In genomic region chr2:42133771-42134195, GRCh38 we compare ENCODE assay signal across 9 cellular contexts. TPM values are rescaled to one million over a fixed set of nuclear protein-coding genes. Genes with fewer than 3 reads are reported as not detected.
DNase-seq lines count a peak whose midpoint lies in the region; ATAC-seq and TF ChIP-seq lines count a peak whose summit lies in the region.
"Had no signal": no experiment of that assay in that cellular context is flagged by ENCODE, and none has a peak within 500 bp of the region (broad histone marks: within the 10 kb centered on the region; RNA-seq: fewer than 3 reads in every experiment).

No MANE protein-coding gene starts in this region.

- intact Hi-C loops in CD4-positive, alpha-beta T cell (cut with DNase I, micrococcal nuclease): loop anchor here (1.0 to 5.0 kb wide), 7 partner anchors 9 to 63 kb away; partner anchors contain the start of gene EML4 (in 1 of the 2)
- intact Hi-C loops in dorsolateral prefrontal cortex (cut with DNase I): no loop called here

- no peak for TF ChIP-seq CTCF in CD4-positive, alpha-beta T cell (IDR thresholded peaks at IDR 0.05)
- TF ChIP-seq CTCF in OCI-LY3 (IDR thresholded peaks at IDR 0.05; ENCODE audit: low read depth, low read length) (no peak), dorsolateral prefrontal cortex (IDR thresholded peaks at IDR 0.05 in 54 of 56, conservative IDR thresholded peaks at IDR 0.05 in 2 of 56; ENCODE audit: low read depth in 1 of 56, partially characterized antibody in 56 of 56) (no peak), parathyroid adenoma (IDR thresholded peaks at IDR 0.05) (no peak)

- no peaks in the 10 kb centered on the region for H3K36me3 ChIP-seq in OCI-LY3 (replicated peaks; ENCODE audit: low read depth, low read length)
- no peaks in the 10 kb centered on the region for H3K36me3 ChIP-seq in parathyroid adenoma (ENCODE audit: control insufficient read depth, insufficient read depth, low read length)
- H3K36me3 ChIP-seq: MG63 had no signal

- peak overlapping the region; percentile 63 for H3K4me3 Mint-ChIP-seq in CD4-positive, alpha-beta T cell

- ATAC-seq in CD4-positive, alpha-beta T cell (ENCODE audit: poor library complexity): no peak
- ATAC-seq in GM18870 (IDR thresholded peaks at IDR 0.05; ENCODE audit: unreplicated experiment) (no peak), HG03439 (IDR thresholded peaks at IDR 0.05; ENCODE audit: unreplicated experiment) (no peak), GM21576 (IDR thresholded peaks at IDR 0.05; ENCODE audit: unreplicated experiment) (no peak)

- H3K27me3 Mint-ChIP-seq in CD4-positive, alpha-beta T cell: no peaks in the 10 kb centered on the region

- DNase-seq in CD4-positive, alpha-beta T cell: no peak
- DNase-seq in dorsolateral prefrontal cortex (no peak), SIG-M5 treated with dmso at 0.1 percent for 504 hours (lab: John Stamatoyannopoulos, UW; ENCODE audit: unreplicated experiment) (no peak)
- DNase-seq: MG63 had no signal

- peak overlapping the region; percentile 68 for H3K4me3 ChIP-seq in OCI-LY3 (ENCODE audit: low read length)
- peak overlapping the region in 28 of 59 donors; percentile 9 to 56 (median 44) for H3K4me3 ChIP-seq in dorsolateral prefrontal cortex
- H3K4me3 ChIP-seq in parathyroid adenoma (ENCODE audit: low read depth, low read length): no peak overlapping the region

- peak overlapping the region; percentile 78 for H3K27ac ChIP-seq in CD4-positive, alpha-beta T cell (ENCODE audit: low read depth, low read length)
- H3K27ac ChIP-seq in OCI-LY3 (ENCODE audit: low read length): no peak overlapping the region
- H3K27ac ChIP-seq in dorsolateral prefrontal cortex: peak overlapping the region in 40 of 59 donors; percentile 0 to 87 (median 69)
- H3K27ac ChIP-seq in parathyroid adenoma: peak overlapping the region; percentile 93

- no peak overlapping the region for H2AFZ ChIP-seq in OCI-LY3 (ENCODE audit: low read depth, low read length)
- peak overlapping the region; percentile 79 for H2AFZ ChIP-seq in parathyroid adenoma

- H3K4me2 ChIP-seq in OCI-LY3 (ENCODE audit: low read length) (peak overlapping the region; percentile 89), parathyroid adenoma (ENCODE audit: low read length) (peak overlapping the region; percentile 57)

- H3K4me1 ChIP-seq in OCI-LY3 (ENCODE audit: low read length) (peaks cover 49% of the 10 kb centered on the region), parathyroid adenoma (peaks cover 75% of the 10 kb centered on the region)

- H3K27me3 ChIP-seq in CD4-positive, alpha-beta T cell (ENCODE audit: control insufficient read depth, insufficient read depth, low read length): no peaks in the 10 kb centered on the region
- H3K27me3 ChIP-seq in OCI-LY3 (ENCODE audit: low read depth, low read length) (peaks cover 26% of the 10 kb centered on the region), dorsolateral prefrontal cortex (no peaks in the 10 kb centered on the region), parathyroid adenoma (ENCODE audit: control insufficient read depth, insufficient read depth, low read length) (no peaks in the 10 kb centered on the region)
- H3K27me3 ChIP-seq: MG63 had no signal

- CTCF ChIA-PET in CD4-positive, alpha-beta T cell (lab: Charles Lee): interaction anchor here (1.0 to 2.3 kb wide), 6 partner anchors 9 to 63 kb away, joined by 3 to 8 read pairs (median 6); no protein-coding TSS in a partner anchor

- no peaks in the 10 kb centered on the region for H3K79me2 ChIP-seq in OCI-LY3 (ENCODE audit: low read length)
- H3K79me2 ChIP-seq in parathyroid adenoma: no peaks in the 10 kb centered on the region

- H3K27ac Mint-ChIP-seq in CD4-positive, alpha-beta T cell: peak overlapping the region; percentile 87

- H3K9me3 Mint-ChIP-seq in CD4-positive, alpha-beta T cell: no peaks in the 10 kb centered on the region

- POLR2A ChIA-PET in CD4-positive, alpha-beta T cell (lab: Charles Lee): interaction anchor here (1.2 to 6.4 kb wide), 11 partner anchors 8 to 237 kb away, joined by 3 to 180 read pairs (median 11); no protein-coding TSS in a partner anchor

- H3K4me1 Mint-ChIP-seq in CD4-positive, alpha-beta T cell (ENCODE audit: low read depth): peaks cover 88% of the 10 kb centered on the region

- no peaks in the 10 kb centered on the region for H4K20me1 ChIP-seq in OCI-LY3 (ENCODE audit: insufficient read depth, low read length)

- H3K9me3 ChIP-seq in CD4-positive, alpha-beta T cell (ENCODE audit: control insufficient read depth, low read length): no peaks in the 10 kb centered on the region
- H3K9me3 ChIP-seq in OCI-LY3 (ENCODE audit: insufficient read depth, low read length): no peaks in the 10 kb centered on the region
- no peaks in the 10 kb centered on the region for H3K9me3 ChIP-seq in parathyroid adenoma (ENCODE audit: control insufficient read depth, low read length)
- H3K9me3 ChIP-seq: MG63 had no signal

- H3K9ac ChIP-seq in OCI-LY3 (ENCODE audit: low read length) (no peak overlapping the region), parathyroid adenoma (no peak overlapping the region)

- no peaks in the 10 kb centered on the region for H3K36me3 Mint-ChIP-seq in CD4-positive, alpha-beta T cell (ENCODE audit: low read depth)

RNA-seq across cellular contexts. Expression of gene EML4, which starts 35.4 kb away (rescaled TPM):
- 100 to 1,000 TPM; 219 to 228 TPM for total RNA-seq in CD4-positive, alpha-beta T cell
- 10 to 100 TPM; 14.0 to 28.7 (median 20.0) TPM for total RNA-seq in dorsolateral prefrontal cortex

Comparison
In these comparisons a context has a peak if more than half of its experiments do, and no peak if none do; other contexts are left out.
1. RNA of gene EML4, which starts 35.4 kb away (total RNA-seq): 219 to 228 TPM in CD4-positive, alpha-beta T cell; 14.0 to 28.7 TPM in dorsolateral prefrontal cortex; every median in the first group is over 4 times any median in the second.
2. intact Hi-C loops: an anchor here in CD4-positive, alpha-beta T cell (1.0 to 5.0 kb wide); none called in dorsolateral prefrontal cortex.